24 cellular contexts compared by ENCODE assay signal in genomic region chr1:160679893-160680292, GRCh38. TPM values are rescaled to one million over a fixed set of nuclear protein-coding genes. Genes with fewer than 3 reads are reported as not detected.
A peak's percentile ranks its signal among the peaks of the same experiment; 100 is the strongest.
DNase-seq lines count a peak whose midpoint lies in the region; ATAC-seq, FAIRE-seq and TF ChIP-seq lines count a peak whose summit lies in the region.
"Had no signal": no experiment of that assay in that cellular context is flagged by ENCODE, and none has a peak within 500 bp of the region (broad histone marks: within the 10 kb centered on the region; RNA-seq: fewer than 3 reads in every experiment).

No MANE protein-coding gene starts in this region.

- no peak overlapping the region for H4K8ac ChIP-seq in trophoblast cell (ENCODE audit: low read depth, low read length)

- H3K9me3 Mint-ChIP-seq in activated T-cell treated with anti-CD3 and anti-CD28 coated beads, Interleukin-2, amount 50 U/mL, for 24 hours, result no peaks in the 10 kb centered on the region
- no peaks in the 10 kb centered on the region for H3K9me3 Mint-ChIP-seq in activated T-cell treated with anti-CD3 and anti-CD28 coated beads, Interleukin-2, amount 50 U/mL, for 4 hours
- no peaks in the 10 kb centered on the region for H3K9me3 Mint-ChIP-seq in HFFc6

- TF ChIP-seq POLR2A in K562 (conservative IDR thresholded peaks at IDR 0.05) (no peak), thyroid gland (IDR thresholded peaks at IDR 0.05) (no peak)

- peaks cover 5% of the 10 kb centered on the region; the same call in 1 of the 2 replicates for H4K20me1 ChIP-seq in K562 (replicated peaks; ENCODE audit: control insufficient read depth, insufficient read depth, low read length)

- H4K12ac ChIP-seq in trophoblast cell (ENCODE audit: low read depth, low read length), result no peak overlapping the region

- H3K18ac ChIP-seq in trophoblast cell (ENCODE audit: low read length), result no peak overlapping the region

- H3K4me3 Mint-ChIP-seq in activated T-cell treated with anti-CD3 and anti-CD28 coated beads, Interleukin-2, amount 50 U/mL, for 24 hours, result no peak overlapping the region
- H3K4me3 Mint-ChIP-seq in activated T-cell treated with anti-CD3 and anti-CD28 coated beads, Interleukin-2, amount 50 U/mL, for 4 hours, result no peak overlapping the region
- H3K4me3 Mint-ChIP-seq in T-helper 17 cell (no peak overlapping the region), HFFc6 (no peak overlapping the region)

- H3K4me1 ChIP-seq in K562 (replicated peaks in 1 of 2; ENCODE audit: control insufficient read depth in 2 of 2, insufficient read depth in 2 of 2, low read length in 2 of 2) (peaks cover 4 to 15% of the 10 kb centered on the region in 2 experiments), trophoblast cell (ENCODE audit: control insufficient read depth in 1 of 2, insufficient read depth in 2 of 2, low read length in 2 of 2) (no peaks in the 10 kb centered on the region), thyroid gland (no peaks in the 10 kb centered on the region)

- no peak overlapping the region for H3K14ac ChIP-seq in trophoblast cell (ENCODE audit: low read length)

- H3K27me3 Mint-ChIP-seq in activated T-cell treated with anti-CD3 and anti-CD28 coated beads, Interleukin-2, amount 50 U/mL, for 24 hours, result no peaks in the 10 kb centered on the region
- H3K27me3 Mint-ChIP-seq in activated T-cell treated with anti-CD3 and anti-CD28 coated beads, Interleukin-2, amount 50 U/mL, for 4 hours (ENCODE audit: low read depth), result no peaks in the 10 kb centered on the region
- no peaks in the 10 kb centered on the region for H3K27me3 Mint-ChIP-seq in T-helper 17 cell
- H3K27me3 Mint-ChIP-seq in HFFc6 (ENCODE audit: insufficient read depth), result peaks cover 12% of the 10 kb centered on the region

- no peak overlapping the region for H3K4me2 ChIP-seq in K562 (ENCODE audit: insufficient read depth, low read length)
- H3K4me2 ChIP-seq in trophoblast cell (ENCODE audit: low read length), result no peak overlapping the region

- TF ChIP-seq EP300 in K562 (IDR thresholded peaks at IDR 0.05; ENCODE audit: low read length), result no peak

- H2BK120ac ChIP-seq in trophoblast cell (ENCODE audit: insufficient read depth, low read length, poor library complexity), result no peak overlapping the region

- H3K36me3 ChIP-seq in K562 (ENCODE audit: control insufficient read depth, insufficient read depth, low read length) (no peaks in the 10 kb centered on the region), trophoblast cell (ENCODE audit: control insufficient read depth in 1 of 2, insufficient read depth in 2 of 2, low read length in 2 of 2) (no peaks in the 10 kb centered on the region), thyroid gland (no peaks in the 10 kb centered on the region)
- H3K36me3 ChIP-seq: thoracic aorta had no signal

- ATAC-seq in activated T-cell treated with anti-CD3 and anti-CD28 coated beads, Interleukin-2, amount 50 U/mL, for 4 hours, result no peak
- no peak for ATAC-seq in T-helper 17 cell
- no peak for ATAC-seq in K562
- ATAC-seq in GM19328 (IDR thresholded peaks at IDR 0.05; ENCODE audit: unreplicated experiment), result no peak
- ATAC-seq: HCT116 had no signal

- no peak for TF ChIP-seq CTCF in K562 (IDR thresholded peaks at IDR 0.05 in 2 of 3, conservative IDR thresholded peaks at IDR 0.05 in 1 of 3; ENCODE audit: insufficient read depth in 2 of 3, low read depth in 1 of 3, low read length in 3 of 3)
- no peak for TF ChIP-seq CTCF in HFFc6 (IDR thresholded peaks at IDR 0.05)
- no peak for TF ChIP-seq CTCF in thyroid gland (IDR thresholded peaks at IDR 0.05)

- H3K79me1 ChIP-seq in trophoblast cell (ENCODE audit: low read length), result no peaks in the 10 kb centered on the region

- in situ Hi-C loops in K562 (cut with MboI), result loop anchor here (5.0 kb wide), 1 partner anchor 248 kb away; no protein-coding TSS in a partner anchor

- no TSS peak for BruUV-seq in K562 (replicated peaks; lab: Mats Ljungman, UMichigan)

- H3K23ac ChIP-seq in trophoblast cell (ENCODE audit: low read length), result no peak overlapping the region

- no peak for DNase-seq in activated T-cell treated with anti-CD3 and anti-CD28 coated beads, Interleukin-2, amount 50 U/mL, for 24 hours
- DNase-seq in activated T-cell treated with anti-CD3 and anti-CD28 coated beads, Interleukin-2, amount 50 U/mL, for 4 hours, result no peak
- DNase-seq in T-helper 17 cell, result no peak
- peak in 1 of 4 experiments; percentile 8 for DNase-seq in K562 (ENCODE audit: extremely low read depth in 1 of 4, low spot score in 3 of 4)
- no peak for DNase-seq in trophoblast cell
- DNase-seq in HFFc6, result no peak
- DNase-seq in thyroid gland, result no peak
- DNase-seq: activated T-cell treated with anti-CD3 and anti-CD28 coated beads, Interleukin-2, amount 50 U/mL, for 48 hours; amygdala; C1 segment of cervical spinal cord; DMS 273 treated with DMSO at 0.1 percent for 48 hours; NCI-H1930; NCI-H2227 treated with DMSO at 0.1 percent for 48 hours; NCI-H748 treated with DMSO at 0.1 percent for 48 hours; occipital lobe; retina had no signal

- H3K4me1 Mint-ChIP-seq in activated T-cell treated with anti-CD3 and anti-CD28 coated beads, Interleukin-2, amount 50 U/mL, for 24 hours (ENCODE audit: low read depth), result peaks cover 60% of the 10 kb centered on the region
- H3K4me1 Mint-ChIP-seq in activated T-cell treated with anti-CD3 and anti-CD28 coated beads, Interleukin-2, amount 50 U/mL, for 4 hours (ENCODE audit: low read depth), result peaks cover 46% of the 10 kb centered on the region
- H3K4me1 Mint-ChIP-seq in T-helper 17 cell (peaks cover 54% of the 10 kb centered on the region), HFFc6 (ENCODE audit: low read depth) (no peaks in the 10 kb centered on the region)

- CTCF ChIA-PET in K562 (lab: Yijun Ruan, JAX; ENCODE audit: low intra/inter-chr PET ratio), result interaction anchor here (2.5 kb wide), 1 partner anchor 88 kb away, joined by 9 read pairs; no protein-coding TSS in a partner anchor

- peaks cover 87% of the 10 kb centered on the region for H3K36me3 Mint-ChIP-seq in activated T-cell treated with anti-CD3 and anti-CD28 coated beads, Interleukin-2, amount 50 U/mL, for 24 hours (ENCODE audit: low read depth)
- H3K36me3 Mint-ChIP-seq in activated T-cell treated with anti-CD3 and anti-CD28 coated beads, Interleukin-2, amount 50 U/mL, for 4 hours (ENCODE audit: insufficient read depth), result peaks cover 68% of the 10 kb centered on the region
- peaks cover 15% of the 10 kb centered on the region for H3K36me3 Mint-ChIP-seq in T-helper 17 cell (ENCODE audit: low read depth)
- H3K36me3 Mint-ChIP-seq in HFFc6 (ENCODE audit: low read depth), result no peaks in the 10 kb centered on the region

- no peaks in the 10 kb centered on the region for H3K9me1 ChIP-seq in K562 (ENCODE audit: control insufficient read depth, insufficient read depth, low read length)

- TF ChIP-seq RAD21 in K562 (CRISPR knock-in tag; conservative IDR thresholded peaks at IDR 0.05 in 1 of 2, IDR thresholded peaks at IDR 0.05 in 1 of 2), result no peak

- H2BK5ac ChIP-seq in trophoblast cell (ENCODE audit: low read depth, low read length, poor library complexity), result no peak overlapping the region

- intact Hi-C loops in K562 (cut with micrococcal nuclease), result loop anchor here (5.0 kb wide), 1 partner anchor 312 kb away; no protein-coding TSS in a partner anchor
- intact Hi-C loops in thyroid gland (cut with DNase I), result loop anchor here (5.0 kb wide), 1 partner anchor 152 kb away; no protein-coding TSS in a partner anchor

- H3K27ac Mint-ChIP-seq in activated T-cell treated with anti-CD3 and anti-CD28 coated beads, Interleukin-2, amount 50 U/mL, for 24 hours, result peak overlapping the region; percentile 96
- peak overlapping the region; percentile 96 for H3K27ac Mint-ChIP-seq in T-helper 17 cell
- H3K27ac Mint-ChIP-seq in HFFc6, result no peak overlapping the region

- H3K4me3 ChIP-seq in K562 (no peak overlapping the region), trophoblast cell (ENCODE audit: low read depth, low read length) (no peak overlapping the region), thyroid gland (replicated peaks in 1 of 3) (no peak overlapping the region)
- H3K4me3 ChIP-seq: thoracic aorta had no signal

- H3K9ac ChIP-seq in K562 (ENCODE audit: insufficient read depth in 1 of 2, low read depth in 2 of 2, low read length in 2 of 2) (no peak overlapping the region), trophoblast cell (ENCODE audit: low read length) (no peak overlapping the region)

- POLR2A ChIA-PET in K562 (lab: Yijun Ruan, JAX), result interaction anchor here (0.6 kb wide), 1 partner anchor 210 kb away, joined by 3 read pairs; no protein-coding TSS in a partner anchor

- H2AFZ ChIP-seq in K562 (ENCODE audit: low read depth, low read length) (no peak overlapping the region), trophoblast cell (ENCODE audit: insufficient read depth, low read length, poor library complexity) (peak overlapping the region; percentile 24)

- H4K91ac ChIP-seq in trophoblast cell (ENCODE audit: low read depth, low read length), result no peak overlapping the region

- H2AK5ac ChIP-seq in trophoblast cell (ENCODE audit: low read length), result no peak overlapping the region

- FAIRE-seq in K562 (lab: Jason Lieb, UNC), result no peak
- FAIRE-seq: HTR-8/SVneo had no signal

- H2BK12ac ChIP-seq in trophoblast cell (ENCODE audit: low read length), result no peak overlapping the region

- no peaks in the 10 kb centered on the region; a peak in 1 of 5 replicates for H3K27me3 ChIP-seq in K562 (ENCODE audit: control insufficient read depth in 2 of 2, insufficient read depth in 2 of 2, low read length in 2 of 2)
- no peaks in the 10 kb centered on the region for H3K27me3 ChIP-seq in trophoblast cell (ENCODE audit: insufficient read depth, low read length)
- H3K27me3 ChIP-seq in thyroid gland, result no peaks in the 10 kb centered on the region

- no peak overlapping the region for H3K4ac ChIP-seq in trophoblast cell (ENCODE audit: low read depth, low read length)

- H3K27ac ChIP-seq in K562 (ENCODE audit: extremely low read depth, low read depth, low read length) (no peak overlapping the region), trophoblast cell (ENCODE audit: low read depth, low read length) (no peak overlapping the region), thyroid gland (no peak overlapping the region)
- H3K27ac ChIP-seq: epithelial cell of prostate, thoracic aorta had no signal

- WGBS in K562 (ENCODE audit: insufficient coverage, low coverage, missing lambda C conversion rate), result 20% methylated on average over 3 of the region's 3 CpGs
- WGBS in trophoblast cell (ENCODE audit: extremely low coverage, insufficient coverage, insufficient read length), result no CpG with 5 or more reads among the region's 3 CpGs
- WGBS in thyroid gland, 2 donors, result 83 to 85% methylated on average over 3 of the region's 3 CpGs

- no peaks in the 10 kb centered on the region for H3K79me2 ChIP-seq in K562 (ENCODE audit: control insufficient read depth, insufficient read depth, low read length)
- no peaks in the 10 kb centered on the region for H3K79me2 ChIP-seq in trophoblast cell (ENCODE audit: control insufficient read depth, insufficient read depth, low read length, poor library complexity)

- H3K9me3 ChIP-seq in T-helper 17 cell (ENCODE audit: control insufficient read depth, low read length, poor library complexity, severe bottlenecking) (no peaks in the 10 kb centered on the region), K562 (replicated peaks; ENCODE audit: control insufficient read depth, insufficient read depth, low read depth, low read length) (no peaks in the 10 kb centered on the region), trophoblast cell (ENCODE audit: insufficient read depth, low read depth, low read length) (peaks cover 2% of the 10 kb centered on the region), thyroid gland (no peaks in the 10 kb centered on the region)
- H3K9me3 ChIP-seq: thoracic aorta had no signal

RNA-seq across cellular contexts. Expression of gene CD48, which starts 31.7 kb away (rescaled TPM):
- total RNA-seq in activated T-cell treated with anti-CD3 and anti-CD28 coated beads, Interleukin-2, amount 50 U/mL, for 4 hours, result 100 to 1,000 TPM; 313 to 347 (median 336) TPM
- 100 to 1,000 TPM; 386 to 387 TPM for total RNA-seq in T-helper 17 cell
- total RNA-seq in K562 (2011; cell fraction: chromatin; rRNA removed; ENCODE audit: low replicate concordance), result not detected in 2 replicates
- total RNA-seq in K562 (2011; cell fraction: nucleolus; rRNA removed), result not detected in 2 replicates
- total RNA-seq in K562 (2011; cell fraction: nucleoplasm; rRNA removed), result not detected in 2 replicates
- total RNA-seq in K562 (2014; rRNA removed), result 0.53 TPM in 1 of 2 replicates, not detected in the other
- total RNA-seq in K562 (2014; rRNA removed; fragmentation: Illumina TruSeq; extraction: Trizol), result 0.11 and 0.38 TPM in 2 replicates
- total RNA-seq in K562 (2015; rRNA removed; fragmentation: Illumina TruSeq; extraction: Trizol), result 0.40 and 0.94 TPM in 2 replicates
- 0.42 and 0.65 TPM in 2 replicates for total RNA-seq in K562 (2021)
- not detected in 2 replicates for polyA plus RNA-seq in K562 (2011; rRNA removed)
- polyA plus RNA-seq in K562 (2011; cell fraction: cytosol; rRNA removed), result 0.06 TPM in 1 of 2 replicates, not detected in the other
- not detected in 2 replicates for polyA plus RNA-seq in K562 (2011; cell fraction: nucleus; rRNA removed)
- 0.26 and 2.0 TPM in 2 replicates for polyA plus RNA-seq in K562 (2012)
- 0.10 and 0.24 TPM in 2 replicates for polyA plus RNA-seq in K562 (2014; fragmentation: Illumina TruSeq; extraction: Trizol)
- under 1 TPM in 1 of 2 experiments, not detected in 1; 0.27 TPM for polyA plus RNA-seq in K562 (2014; fragmentation: Nextera tagmentation; extraction: Ambion mirVana)
- polyA plus RNA-seq in K562 (2014; rRNA removed), result 0.18 and 0.30 TPM in 2 replicates
- polyA minus RNA-seq in K562 (2011; rRNA and poly(A)+ RNA removed), result 0.27 TPM in 1 of 2 replicates, not detected in the other
- polyA minus RNA-seq in K562 (2011; cell fraction: cytosol; rRNA and poly(A)+ RNA removed), result not detected in 2 replicates
- not detected in 2 replicates for polyA minus RNA-seq in K562 (2011; cell fraction: nucleus; rRNA and poly(A)+ RNA removed)
- polyA plus RNA-seq in trophoblast cell (2013), result not detected in 2 replicates
- total RNA-seq in HFFc6 (2021; fragmentation: NEBNext Ultra II Directional; extraction: Animal tissue kit (Norgen Biotek cat#: 25700)), result not detected
- total RNA-seq in thyroid gland, result 10 to 100 TPM in 1 of 4 donors, 1 to 10 TPM in 3; 3.5 to 13.6 (median 4.8) TPM
- total RNA-seq: dermis microvascular lymphatic vessel endothelial cell, fibroblast of villous mesenchyme, G401 had no signal

RNA-seq across cellular contexts. Expression of gene SLAMF1, which starts 33.0 kb away (rescaled TPM):
- total RNA-seq in activated T-cell treated with anti-CD3 and anti-CD28 coated beads, Interleukin-2, amount 50 U/mL, for 4 hours, result 100 to 1,000 TPM in 1 of 3 donors, 10 to 100 TPM in 2; 69.2 to 138 (median 96.6) TPM
- total RNA-seq in T-helper 17 cell, result 10 to 100 TPM; 67.8 to 70.6 TPM
- not detected in 2 replicates for total RNA-seq in K562 (2011; cell fraction: chromatin; rRNA removed; ENCODE audit: low replicate concordance)
- total RNA-seq in K562 (2011; cell fraction: nucleolus; rRNA removed), result not detected in 2 replicates
- total RNA-seq in K562 (2011; cell fraction: nucleoplasm; rRNA removed), result not detected in 2 replicates
- total RNA-seq in K562 (2014; rRNA removed), result not detected in 2 replicates
- total RNA-seq in K562 (2014; rRNA removed; fragmentation: Illumina TruSeq; extraction: Trizol), result not detected in 2 replicates
- total RNA-seq in K562 (2015; rRNA removed; fragmentation: Illumina TruSeq; extraction: Trizol), result 0.04 and 0.15 TPM in 2 replicates
- 0.11 and 0.22 TPM in 2 replicates for total RNA-seq in K562 (2021)
- not detected in 2 replicates for polyA plus RNA-seq in K562 (2011; rRNA removed)
- not detected in 2 replicates for polyA plus RNA-seq in K562 (2011; cell fraction: cytosol; rRNA removed)
- polyA plus RNA-seq in K562 (2011; cell fraction: nucleus; rRNA removed), result not detected in 2 replicates
- 0.10 and 0.66 TPM in 2 replicates for polyA plus RNA-seq in K562 (2012)
- 0.08 TPM in 1 of 2 replicates, not detected in the other for polyA plus RNA-seq in K562 (2014; fragmentation: Illumina TruSeq; extraction: Trizol)
- under 1 TPM; 0.04 to 0.13 TPM for polyA plus RNA-seq in K562 (2014; fragmentation: Nextera tagmentation; extraction: Ambion mirVana)
- polyA plus RNA-seq in K562 (2014; rRNA removed), result 0.17 TPM in 1 of 2 replicates, not detected in the other
- not detected in 2 replicates for polyA minus RNA-seq in K562 (2011; rRNA and poly(A)+ RNA removed)
- polyA minus RNA-seq in K562 (2011; cell fraction: cytosol; rRNA and poly(A)+ RNA removed), result not detected in 2 replicates
- polyA minus RNA-seq in K562 (2011; cell fraction: nucleus; rRNA and poly(A)+ RNA removed), result not detected in 2 replicates
- 0.01 TPM in 1 of 2 replicates, not detected in the other for polyA plus RNA-seq in trophoblast cell (2013)
- not detected for total RNA-seq in HFFc6 (2021; fragmentation: NEBNext Ultra II Directional; extraction: Animal tissue kit (Norgen Biotek cat#: 25700))
- total RNA-seq in thyroid gland, result 1 to 10 TPM in 1 of 4 donors, under 1 TPM in 3; 0.33 to 2.5 (median 0.76) TPM
- total RNA-seq: fibroblast of villous mesenchyme, G401, occipital lobe had no signal

RNA-seq across cellular contexts. Expression of gene SLAMF7, which starts 59.2 kb away (rescaled TPM):
- 10 to 100 TPM; 44.1 to 80.5 (median 71.7) TPM for total RNA-seq in activated T-cell treated with anti-CD3 and anti-CD28 coated beads, Interleukin-2, amount 50 U/mL, for 4 hours
- total RNA-seq in T-helper 17 cell (1 to 10 TPM; 3.1 to 3.9 TPM), K562 (2014; rRNA removed) (0.12 TPM in 1 of 2 replicates, not detected in the other), K562 (2014; rRNA removed; fragmentation: Illumina TruSeq; extraction: Trizol) (0.11 and 0.19 TPM in 2 replicates), K562 (2015; rRNA removed; fragmentation: Illumina TruSeq; extraction: Trizol) (0.18 and 0.23 TPM in 2 replicates), K562 (2021) (0.35 and 0.49 TPM in 2 replicates), thyroid gland (under 1 TPM; 0.22 to 0.93 (median 0.37) TPM)
- total RNA-seq in K562 (2011; cell fraction: chromatin; rRNA removed; ENCODE audit: low replicate concordance), result not detected in 2 replicates
- total RNA-seq in K562 (2011; cell fraction: nucleolus; rRNA removed), result not detected in 2 replicates
- not detected in 2 replicates for total RNA-seq in K562 (2011; cell fraction: nucleoplasm; rRNA removed)
- polyA plus RNA-seq in K562 (2011; rRNA removed) (not detected in 2 replicates), K562 (2014; fragmentation: Illumina TruSeq; extraction: Trizol) (0.22 and 0.36 TPM in 2 replicates), K562 (2014; fragmentation: Nextera tagmentation; extraction: Ambion mirVana) (under 1 TPM; 0.17 to 0.39 TPM), K562 (2014; rRNA removed) (0.19 and 1.2 TPM in 2 replicates)
- polyA plus RNA-seq in K562 (2011; cell fraction: cytosol; rRNA removed), result 0.03 TPM in 1 of 2 replicates, not detected in the other
- not detected in 2 replicates for polyA plus RNA-seq in K562 (2011; cell fraction: nucleus; rRNA removed)
- polyA plus RNA-seq in K562 (2012), result 0.68 and 2.0 TPM in 2 replicates
- polyA minus RNA-seq in K562 (2011; rRNA and poly(A)+ RNA removed), result not detected in 2 replicates
- not detected in 2 replicates for polyA minus RNA-seq in K562 (2011; cell fraction: cytosol; rRNA and poly(A)+ RNA removed)
- polyA minus RNA-seq in K562 (2011; cell fraction: nucleus; rRNA and poly(A)+ RNA removed), result not detected in 2 replicates
- polyA plus RNA-seq in trophoblast cell (2013), result 0.12 and 0.15 TPM in 2 replicates
- not detected for total RNA-seq in HFFc6 (2021; fragmentation: NEBNext Ultra II Directional; extraction: Animal tissue kit (Norgen Biotek cat#: 25700))
- total RNA-seq: dermis microvascular lymphatic vessel endothelial cell, fibroblast of villous mesenchyme, G401, occipital lobe had no signal

Comparison
In these comparisons a context has a peak if more than half of its experiments do, and no peak if none do; other contexts are left out.
1. RNA of gene CD48, which starts 31.7 kb away (total RNA-seq): 386 to 387 TPM in T-helper 17 cell and 313 to 347 TPM in activated T-cell treated with anti-CD3 and anti-CD28 coated beads, Interleukin-2, amount 50 U/mL, for 4 hours; 3.5 to 13.6 TPM in thyroid gland, 0.11 to 0.94 TPM in K562 and not detected in HFFc6; every median in the first group is over 10 times any median in the second.
2. RNA of gene SLAMF1, which starts 33.0 kb away (total RNA-seq): 69.2 to 138 TPM in activated T-cell treated with anti-CD3 and anti-CD28 coated beads, Interleukin-2, amount 50 U/mL, for 4 hours and 67.8 to 70.6 TPM in T-helper 17 cell; 0.33 to 2.5 TPM in thyroid gland, 0.04 to 0.22 TPM in K562 and not detected in HFFc6; every median in the first group is over 10 times any median in the second.
3. RNA of gene SLAMF7, which starts 59.2 kb away (total RNA-seq): 44.1 to 80.5 TPM in activated T-cell treated with anti-CD3 and anti-CD28 coated beads, Interleukin-2, amount 50 U/mL, for 4 hours; 3.1 to 3.9 TPM in T-helper 17 cell, 0.22 to 0.93 TPM in thyroid gland, 0.11 to 0.49 TPM in K562 and not detected in HFFc6; every median in the first group is over 4 times any median in the second.